8 cellular contexts compared by ENCODE assay signal in the genomic region with DNA sequence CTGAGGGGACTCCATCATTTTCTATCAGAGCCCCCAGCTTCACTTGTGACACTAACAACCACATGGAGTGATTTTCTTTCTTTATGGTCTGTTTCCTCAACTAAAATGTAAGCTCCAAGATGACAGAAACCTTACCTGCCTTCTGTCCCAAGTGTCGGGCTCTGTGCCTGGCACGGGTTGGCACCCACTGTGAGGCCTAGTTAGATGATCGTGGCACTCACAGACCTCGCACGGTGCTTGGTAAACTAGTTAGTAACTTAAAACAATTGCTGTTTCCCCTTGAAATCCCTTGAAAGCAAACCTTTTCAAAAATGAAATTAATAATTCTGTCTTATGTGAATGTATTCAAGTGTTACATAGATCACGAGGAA. TPM values are rescaled to one million over a fixed set of nuclear protein-coding genes. Genes with fewer than 3 reads are reported as not detected.
DNase-seq lines count a peak whose midpoint lies in the region; ATAC-seq and TF ChIP-seq lines count a peak whose summit lies in the region.
"Not testable (repeated sequence)": the region's sequence is repeated elsewhere in the genome, so short reads cannot be mapped to it uniquely, and the experiment has no call there.

No MANE protein-coding gene starts in this region.

- H3K9me3 ChIP-seq in T-helper 17 cell (ENCODE audit: control insufficient read depth, low read length, poor library complexity, severe bottlenecking); gastrocnemius medialis: not testable (repeated sequence)

- not testable (repeated sequence) for H3K27me3 Mint-ChIP-seq in GM23338 (ENCODE audit: insufficient read depth, low read depth, poor library complexity); T-helper 17 cell; activated naive CD8-positive, alpha-beta T cell treated with anti-CD3 and anti-CD28 coated beads, Interleukin-2, amount 50 U/mL, for 24 hours; glutamatergic neuron (ENCODE audit: unreplicated experiment); nephron progenitor cell (ENCODE audit: low read depth, poor library complexity); type B pancreatic cell

- H3K27ac Mint-ChIP-seq in GM23338 (peak overlapping the region; percentile 81), glutamatergic neuron (ENCODE audit: unreplicated experiment) (peak overlapping the region; percentile 73), nephron progenitor cell (peak overlapping the region; percentile 89), type B pancreatic cell (peak overlapping the region; percentile 38)
- not testable (repeated sequence) for H3K27ac Mint-ChIP-seq in T-helper 17 cell
- H3K27ac Mint-ChIP-seq in activated naive CD8-positive, alpha-beta T cell treated with anti-CD3 and anti-CD28 coated beads, Interleukin-2, amount 50 U/mL, for 24 hours, result peak overlapping the region; percentile 41

- not testable (repeated sequence) for H4K20me1 ChIP-seq in GM23338 (replicated peaks; ENCODE audit: insufficient read depth)

- not testable (repeated sequence) for H3K4me1 ChIP-seq in GM23338 (ENCODE audit: insufficient read depth)
- peaks cover 12 to 33% of the 10 kb centered on the region in 2 donors for H3K4me1 ChIP-seq in gastrocnemius medialis

- not testable (repeated sequence) for H3K4me3 Mint-ChIP-seq in GM23338; activated naive CD8-positive, alpha-beta T cell treated with anti-CD3 and anti-CD28 coated beads, Interleukin-2, amount 50 U/mL, for 24 hours; nephron progenitor cell; type B pancreatic cell
- H3K4me3 Mint-ChIP-seq in T-helper 17 cell, result peak overlapping the region; percentile 50
- peak overlapping the region; percentile 4 for H3K4me3 Mint-ChIP-seq in glutamatergic neuron (ENCODE audit: unreplicated experiment)

- in situ Hi-C loops in gastrocnemius medialis (cut with MboI; ENCODE audit: low sequenced_read_pairs in 4 of 4), result not testable (repeated sequence)

- not testable (repeated sequence) for H3K27ac ChIP-seq in GM23338 (ENCODE audit: low read depth)
- peak overlapping the region in 3 of 4 donors; percentile 73 to 81 (median 75) for H3K27ac ChIP-seq in gastrocnemius medialis

- not testable (repeated sequence) for H3K4me2 ChIP-seq in GM23338

- not testable (repeated sequence) for H3K79me2 ChIP-seq in GM23338 (replicated peaks; ENCODE audit: insufficient read depth)

- not testable (repeated sequence) for DNase-seq in GM23338 (ENCODE audit: low spot score); T-helper 17 cell; activated naive CD8-positive, alpha-beta T cell treated with anti-CD3 and anti-CD28 coated beads, Interleukin-2, amount 50 U/mL, for 24 hours; glutamatergic neuron; nephron progenitor cell; type B pancreatic cell (ENCODE audit: extremely low spot score, unreplicated experiment)
- DNase-seq in cerebellum (ENCODE audit: low spot score), result peak; percentile 45
- peak; percentile 61 to 79 for DNase-seq in gastrocnemius medialis

- not testable (repeated sequence) for H3K4me3 ChIP-seq in GM23338, gastrocnemius medialis

- not testable (repeated sequence) for H3K27me3 ChIP-seq in GM23338 (ENCODE audit: insufficient read depth); gastrocnemius medialis

- peaks cover 15% of the 10 kb centered on the region for H3K4me1 Mint-ChIP-seq in GM23338
- H3K4me1 Mint-ChIP-seq in T-helper 17 cell, result peaks cover 24% of the 10 kb centered on the region
- H3K4me1 Mint-ChIP-seq in activated naive CD8-positive, alpha-beta T cell treated with anti-CD3 and anti-CD28 coated beads, Interleukin-2, amount 50 U/mL, for 24 hours; glutamatergic neuron (ENCODE audit: low read depth, unreplicated experiment): not testable (repeated sequence)
- H3K4me1 Mint-ChIP-seq in nephron progenitor cell, result peaks cover 25% of the 10 kb centered on the region
- H3K4me1 Mint-ChIP-seq in type B pancreatic cell (ENCODE audit: unreplicated experiment), result peaks cover 11% of the 10 kb centered on the region

- not testable (repeated sequence) for TF ChIP-seq POLR2A in gastrocnemius medialis (IDR thresholded peaks at IDR 0.05)

- H2AFZ ChIP-seq in GM23338, result not testable (repeated sequence)

- H3K36me3 ChIP-seq in GM23338 (ENCODE audit: insufficient read depth), result not testable (repeated sequence)
- H3K36me3 ChIP-seq in gastrocnemius medialis, result peaks cover 3 to 26% of the 10 kb centered on the region in 2 donors

- H3F3A ChIP-seq in GM23338 (replicated peaks; ENCODE audit: low read depth), result peaks cover 13% of the 10 kb centered on the region; the same call in 1 of the 2 replicates

- H3K36me3 Mint-ChIP-seq in GM23338 (ENCODE audit: low read depth) (peaks cover 49% of the 10 kb centered on the region), T-helper 17 cell (ENCODE audit: low read depth) (peaks cover 11% of the 10 kb centered on the region), nephron progenitor cell (ENCODE audit: low read depth) (peaks cover 84% of the 10 kb centered on the region), type B pancreatic cell (peaks cover 37% of the 10 kb centered on the region)
- H3K36me3 Mint-ChIP-seq in activated naive CD8-positive, alpha-beta T cell treated with anti-CD3 and anti-CD28 coated beads, Interleukin-2, amount 50 U/mL, for 24 hours (ENCODE audit: low read depth), result peaks cover 40% of the 10 kb centered on the region
- not testable (repeated sequence) for H3K36me3 Mint-ChIP-seq in glutamatergic neuron (ENCODE audit: unreplicated experiment)

- ATAC-seq in GM23338; T-helper 17 cell; activated naive CD8-positive, alpha-beta T cell treated with anti-CD3 and anti-CD28 coated beads, Interleukin-2, amount 50 U/mL, for 24 hours: not testable (repeated sequence)
- ATAC-seq in gastrocnemius medialis, result peak; percentile 31 to 59

- intact Hi-C loops in gastrocnemius medialis (cut with DNase I; ENCODE audit: low total_unique reads), result not testable (repeated sequence)

- not testable (repeated sequence) for TF ChIP-seq CTCF in GM23338 (conservative IDR thresholded peaks at IDR 0.05; ENCODE audit: low read depth in 2 of 2); glutamatergic neuron (IDR thresholded peaks at IDR 0.05; ENCODE audit: partially characterized antibody, unreplicated experiment); nephron progenitor cell (IDR thresholded peaks at IDR 0.05); gastrocnemius medialis (IDR thresholded peaks at IDR 0.05 in 4 of 5, conservative IDR thresholded peaks at IDR 0.05 in 1 of 5); type B pancreatic cell (conservative IDR thresholded peaks at IDR 0.05)

- H3K9me3 Mint-ChIP-seq in GM23338; activated naive CD8-positive, alpha-beta T cell treated with anti-CD3 and anti-CD28 coated beads, Interleukin-2, amount 50 U/mL, for 24 hours; glutamatergic neuron (ENCODE audit: unreplicated experiment); nephron progenitor cell; type B pancreatic cell: not testable (repeated sequence)

- H3K9me2 ChIP-seq in GM23338 (ENCODE audit: insufficient read depth), result not testable (repeated sequence)

RNA-seq across cellular contexts. Expression of gene NTAN1, which starts 27.5 kb away (rescaled TPM):
- 31.4 and 39.4 TPM in 2 replicates for total RNA-seq in GM23338 (2014; rRNA removed; shearing (Covaris generic))
- 51.0 and 53.4 TPM in 2 replicates for polyA plus RNA-seq in GM23338 (2016; fragmentation: Nextera tagmentation; extraction: Ambion mirVana)
- total RNA-seq in T-helper 17 cell (10 to 100 TPM; 26.5 to 34.4 TPM), cerebellum (25.9 TPM), glutamatergic neuron (ENCODE audit: unreplicated experiment) (71.1 TPM), gastrocnemius medialis (10 to 100 TPM; 33.4 to 40.3 (median 35.8) TPM), type B pancreatic cell (ENCODE audit: low replicate concordance) (30.4 and 45.3 TPM in 2 replicates)

RNA-seq across cellular contexts. Expression of gene PDXDC1, which starts 53.5 kb away (rescaled TPM):
- total RNA-seq in GM23338 (2014; rRNA removed; shearing (Covaris generic)), result 86.1 and 91.6 TPM in 2 replicates
- polyA plus RNA-seq in GM23338 (2016; fragmentation: Nextera tagmentation; extraction: Ambion mirVana), result 39.0 and 40.0 TPM in 2 replicates
- total RNA-seq in T-helper 17 cell, result 10 to 100 TPM; 58.4 to 78.8 TPM
- 42.6 TPM for total RNA-seq in cerebellum
- total RNA-seq in glutamatergic neuron (ENCODE audit: unreplicated experiment), result 81.3 TPM
- total RNA-seq in gastrocnemius medialis, result 10 to 100 TPM; 34.3 to 69.0 (median 45.2) TPM
- total RNA-seq in type B pancreatic cell (ENCODE audit: low replicate concordance), result 130 and 198 TPM in 2 replicates
